ENCODE assay signal across 1 cellular context in genomic region chr17:41456206-41456605, GRCh38.
TF ChIP-seq lines count a peak whose summit lies in the region.

No MANE protein-coding gene starts in this region.

TF ChIP-seq in IMR-90, 13 proteins besides CTCF, POLR2A, EP300 and RAD21:
- TF ChIP-seq CHD1 (IDR thresholded peaks at IDR 0.05; ENCODE audit: low read depth, low read length): no peak
- TF ChIP-seq ELK1 (IDR thresholded peaks at IDR 0.05; ENCODE audit: borderline replicate concordance, low read depth, low read length): no peak
- TF ChIP-seq, protein P1, sequence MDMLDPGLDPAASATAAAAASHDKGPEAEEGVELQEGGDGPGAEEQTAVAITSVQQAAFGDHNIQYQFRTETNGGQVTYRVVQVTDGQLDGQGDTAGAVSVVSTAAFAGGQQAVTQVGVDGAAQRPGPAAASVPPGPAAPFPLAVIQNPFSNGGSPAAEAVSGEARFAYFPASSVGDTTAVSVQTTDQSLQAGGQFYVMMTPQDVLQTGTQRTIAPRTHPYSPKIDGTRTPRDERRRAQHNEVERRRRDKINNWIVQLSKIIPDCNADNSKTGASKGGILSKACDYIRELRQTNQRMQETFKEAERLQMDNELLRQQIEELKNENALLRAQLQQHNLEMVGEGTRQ (IDR thresholded peaks at IDR 0.05; ENCODE audit: low read depth, low read length): no peak
- TF ChIP-seq SMC3 (IDR thresholded peaks at IDR 0.05; ENCODE audit: low read depth, low read length): no peak
- TF ChIP-seq RFX5 (IDR thresholded peaks at IDR 0.05; ENCODE audit: low read depth, low read length): no peak
- no peak for TF ChIP-seq MAFK (IDR thresholded peaks at IDR 0.05; ENCODE audit: low read depth, low read length)
- no peak for TF ChIP-seq FOS (IDR thresholded peaks at IDR 0.05; ENCODE audit: low read depth, low read length)
- no peak for TF ChIP-seq RCOR1 (IDR thresholded peaks at IDR 0.05; ENCODE audit: insufficient replicate concordance, low read length)
- no peak for TF ChIP-seq MXI1 (IDR thresholded peaks at IDR 0.05; ENCODE audit: borderline replicate concordance, low read depth, low read length)
- TF ChIP-seq NFE2L2 (IDR thresholded peaks at IDR 0.05; ENCODE audit: low read depth, low read length): no peak
- TF ChIP-seq CEBPB (IDR thresholded peaks at IDR 0.05; ENCODE audit: low read depth, low read length): no peak
- no peak for TF ChIP-seq MAZ (IDR thresholded peaks at IDR 0.05; ENCODE audit: borderline replicate concordance, low read depth, low read length)
- no peak for TF ChIP-seq BHLHE40 (IDR thresholded peaks at IDR 0.05; ENCODE audit: low read depth, low read length)
